20 cellular contexts compared by ENCODE assay signal in the genomic region with DNA sequence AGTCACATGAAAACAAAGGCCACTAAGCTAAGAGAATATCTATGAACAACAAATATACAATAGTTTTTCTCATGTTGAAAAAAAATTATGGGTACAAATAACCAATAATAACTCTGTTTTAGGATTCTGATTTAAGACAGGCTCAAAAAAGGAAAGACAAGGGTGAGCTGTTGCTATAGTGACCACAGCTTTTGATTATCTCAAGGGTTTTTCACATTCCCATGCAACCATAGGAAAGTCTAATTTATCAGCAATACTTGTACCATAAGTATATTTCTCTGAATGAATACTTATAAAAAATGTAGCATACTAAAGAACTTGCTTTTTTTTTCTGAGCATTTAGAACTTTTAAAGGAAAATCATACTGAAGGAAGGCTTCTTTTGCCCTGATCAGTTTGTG.
DNase-seq lines count a peak whose midpoint lies in the region; ATAC-seq and TF ChIP-seq lines count a peak whose summit lies in the region.
"Had no signal": no experiment of that assay in that cellular context is flagged by ENCODE, and none has a peak within 500 bp of the region (broad histone marks: within the 10 kb centered on the region; RNA-seq: fewer than 3 reads in every experiment).

No MANE protein-coding gene starts in this region.

- H3K4me3 Mint-ChIP-seq in MCF 10A (ENCODE audit: unreplicated experiment), result no peak overlapping the region
- H3K4me3 Mint-ChIP-seq in neural progenitor cell, result no peak overlapping the region
- H3K4me3 Mint-ChIP-seq in stimulated activated naive CD8-positive, alpha-beta T cell treated with anti-CD3 and anti-CD28 coated beads, Interleukin-15, amount 100 ng/mL, for 72 hours, result no peak overlapping the region
- H3K4me3 Mint-ChIP-seq: CD4-positive, CD25-positive, alpha-beta regulatory T cell had no signal

- H3K4me1 ChIP-seq in mammary epithelial cell (ENCODE audit: insufficient read depth, low read length) (peaks cover 11% of the 10 kb centered on the region), neural progenitor cell (peaks cover 32% of the 10 kb centered on the region), right atrium auricular region (peaks cover 0 to 52% of the 10 kb centered on the region in 2 donors)

- no peak overlapping the region for H2AFZ ChIP-seq in mammary epithelial cell (ENCODE audit: low read depth, low read length)
- no peak overlapping the region for H2AFZ ChIP-seq in neural progenitor cell (replicated peaks)

- POLR2A ChIA-PET in MCF 10A (lab: Yijun Ruan, JAX), result interaction anchor here (1.1 kb wide), 1 partner anchor 18 kb away, joined by 4 read pairs; no protein-coding TSS in a partner anchor

- H3K79me2 ChIP-seq in mammary epithelial cell (ENCODE audit: insufficient read depth, low read length), result peaks cover 13% of the 10 kb centered on the region
- peaks cover 36% of the 10 kb centered on the region for H3K79me2 ChIP-seq in neural progenitor cell (ENCODE audit: low read depth)

- H3K27me3 Mint-ChIP-seq in MCF 10A (ENCODE audit: insufficient read depth, unreplicated experiment), result no peaks in the 10 kb centered on the region
- no peaks in the 10 kb centered on the region for H3K27me3 Mint-ChIP-seq in neural progenitor cell (ENCODE audit: insufficient read depth, low read depth)
- no peaks in the 10 kb centered on the region for H3K27me3 Mint-ChIP-seq in stimulated activated naive CD8-positive, alpha-beta T cell treated with anti-CD3 and anti-CD28 coated beads, Interleukin-15, amount 100 ng/mL, for 72 hours
- H3K27me3 Mint-ChIP-seq: CD4-positive, CD25-positive, alpha-beta regulatory T cell had no signal

- H3K9me3 Mint-ChIP-seq in MCF 10A (ENCODE audit: unreplicated experiment) (no peaks in the 10 kb centered on the region), neural progenitor cell (no peaks in the 10 kb centered on the region)
- H3K9me3 Mint-ChIP-seq in stimulated activated naive CD8-positive, alpha-beta T cell treated with anti-CD3 and anti-CD28 coated beads, Interleukin-15, amount 100 ng/mL, for 72 hours, result no peaks in the 10 kb centered on the region
- H3K9me3 Mint-ChIP-seq: CD4-positive, CD25-positive, alpha-beta regulatory T cell had no signal

- no peaks in the 10 kb centered on the region for H4K20me1 ChIP-seq in mammary epithelial cell (ENCODE audit: insufficient read depth, low read length)
- peaks cover 20% of the 10 kb centered on the region for H4K20me1 ChIP-seq in neural progenitor cell (ENCODE audit: low read depth)

- H3K4me1 Mint-ChIP-seq in MCF 10A (ENCODE audit: insufficient read depth, unreplicated experiment) (peaks cover 20% of the 10 kb centered on the region), neural progenitor cell (peaks cover 48% of the 10 kb centered on the region)
- H3K4me1 Mint-ChIP-seq in stimulated activated naive CD8-positive, alpha-beta T cell treated with anti-CD3 and anti-CD28 coated beads, Interleukin-15, amount 100 ng/mL, for 72 hours, result peaks cover 4% of the 10 kb centered on the region

- no peak for ATAC-seq in stimulated activated naive CD8-positive, alpha-beta T cell treated with anti-CD3 and anti-CD28 coated beads, Interleukin-15, amount 100 ng/mL, for 72 hours
- no peak for ATAC-seq in HG02759 (IDR thresholded peaks at IDR 0.05; ENCODE audit: unreplicated experiment)
- ATAC-seq in HG02798 (IDR thresholded peaks at IDR 0.05; ENCODE audit: poor library complexity, unreplicated experiment), result no peak

- H3K9me3 ChIP-seq in mammary epithelial cell (replicated peaks; ENCODE audit: insufficient read depth, low read length), result no peaks in the 10 kb centered on the region
- no peaks in the 10 kb centered on the region for H3K9me3 ChIP-seq in neural progenitor cell (ENCODE audit: low read depth)
- no peaks in the 10 kb centered on the region for H3K9me3 ChIP-seq in right atrium auricular region
- H3K9me3 ChIP-seq: BE2C had no signal

- in situ Hi-C loops in mammary epithelial cell (cut with MboI; ENCODE audit: low sequenced_read_pairs in 2 of 2), result loop anchor here in 1 of 2 donors (25.0 kb wide), 1 partner anchor 115 kb away; no protein-coding TSS in a partner anchor

- H3K4me3 ChIP-seq in mammary epithelial cell (replicated peaks in 1 of 3; ENCODE audit: insufficient read depth in 1 of 3, low read depth in 2 of 3, low read length in 3 of 3) (no peak overlapping the region), coronary artery (no peak overlapping the region), neural progenitor cell (no peak overlapping the region), right atrium auricular region (no peak overlapping the region)

- no peak for DNase-seq in MCF 10A (ENCODE audit: unreplicated experiment)
- DNase-seq in mammary epithelial cell, result no peak
- DNase-seq in coronary artery (ENCODE audit: low spot score), result no peak
- no peak for DNase-seq in neural progenitor cell (ENCODE audit: low spot score)
- DNase-seq in stimulated activated naive CD8-positive, alpha-beta T cell treated with anti-CD3 and anti-CD28 coated beads, Interleukin-15, amount 100 ng/mL, for 72 hours, result no peak
- DNase-seq in right atrium auricular region (ENCODE audit: low spot score), result no peak
- DNase-seq: 8988T; BE2C; CD4-positive, CD25-positive, alpha-beta regulatory T cell; COR-L47; DMS 273 treated with DMSO at 0.1 percent for 48 hours; DND-41; IMR-90; Karpas-422; MM.1S; NCI-H1092; NCI-H2081 treated with DMSO at 0.1 percent for 48 hours; Right ventricle myocardium superior had no signal

- H3K27ac ChIP-seq in mammary epithelial cell (ENCODE audit: insufficient read depth, low read depth, low read length) (no peak overlapping the region), coronary artery (peak overlapping the region; percentile 12 to 68), neural progenitor cell (no peak overlapping the region), right atrium auricular region (peak overlapping the region in 1 of 2 donors; percentile 43)

- H3K4me2 ChIP-seq in mammary epithelial cell (ENCODE audit: insufficient read depth, low read depth, low read length) (no peak overlapping the region), neural progenitor cell (peak overlapping the region; percentile 57)

- H3K27me3 ChIP-seq in mammary epithelial cell (ENCODE audit: insufficient read depth, low read length), result no peaks in the 10 kb centered on the region
- no peaks in the 10 kb centered on the region for H3K27me3 ChIP-seq in neural progenitor cell
- H3K27me3 ChIP-seq in right atrium auricular region, result no peaks in the 10 kb centered on the region
- H3K27me3 ChIP-seq: BE2C had no signal

- H3K27ac Mint-ChIP-seq in MCF 10A (ENCODE audit: low read depth, unreplicated experiment) (peak overlapping the region; percentile 52), neural progenitor cell (peak overlapping the region; percentile 70)
- no peak overlapping the region for H3K27ac Mint-ChIP-seq in stimulated activated naive CD8-positive, alpha-beta T cell treated with anti-CD3 and anti-CD28 coated beads, Interleukin-15, amount 100 ng/mL, for 72 hours

- no peaks in the 10 kb centered on the region for H3K36me3 ChIP-seq in mammary epithelial cell (ENCODE audit: insufficient read depth, low read length)
- H3K36me3 ChIP-seq in neural progenitor cell, result no peaks in the 10 kb centered on the region
- no peaks in the 10 kb centered on the region for H3K36me3 ChIP-seq in right atrium auricular region

- intact Hi-C loops in MCF 10A (cut with micrococcal nuclease), result no loop called here
- intact Hi-C loops in mammary epithelial cell (cut with micrococcal nuclease), result no loop called here

- H3K36me3 Mint-ChIP-seq in MCF 10A (ENCODE audit: insufficient read depth, unreplicated experiment) (peaks cover 14% of the 10 kb centered on the region), neural progenitor cell (peaks cover 7% of the 10 kb centered on the region)

- dilution Hi-C loops in mammary epithelial cell (cut with HindIII; ENCODE audit: low sequenced_read_pairs), result no loop called here

- no TSS peak for BruUV-seq in MCF 10A (replicated peaks; lab: Mats Ljungman, UMichigan)
- no TSS peak for BruUV-seq in mammary epithelial cell (replicated peaks; lab: Mats Ljungman, UMichigan)

- H3K9ac ChIP-seq in mammary epithelial cell (ENCODE audit: insufficient read depth, low read length), result no peak overlapping the region
- no peak overlapping the region for H3K9ac ChIP-seq in neural progenitor cell

- CTCF ChIA-PET in MCF 10A (lab: Yijun Ruan, JAX), result interaction anchor here (1.0 kb wide), 2 partner anchors 17 to 468 kb away, joined by 4 to 5 read pairs; no protein-coding TSS in a partner anchor
- CTCF ChIA-PET in mammary epithelial cell (lab: Charles Lee; ENCODE audit: low non-redundant PET), result no interaction called here

- TF ChIP-seq CTCF in MCF 10A (IDR thresholded peaks at IDR 0.05; ENCODE audit: unreplicated experiment), result no peak
- TF ChIP-seq CTCF in mammary epithelial cell (conservative IDR thresholded peaks at IDR 0.05 in 1 of 2, IDR thresholded peaks at IDR 0.05 in 1 of 2; ENCODE audit: extremely low read depth in 1 of 2, insufficient read depth in 1 of 2, low read depth in 1 of 2, low read length in 2 of 2), result no peak
- no peak for TF ChIP-seq CTCF in coronary artery (IDR thresholded peaks at IDR 0.05)
- TF ChIP-seq CTCF in neural progenitor cell (IDR thresholded peaks at IDR 0.05), result no peak
- TF ChIP-seq CTCF in right atrium auricular region (IDR thresholded peaks at IDR 0.05), result no peak

- H3F3A ChIP-seq in neural progenitor cell (ENCODE audit: low read depth), result peaks cover 12% of the 10 kb centered on the region

Comparison
In these comparisons a context has a peak if more than half of its experiments do, and no peak if none do; other contexts are left out.
1. H3K27ac Mint-ChIP-seq: peak in MCF 10A (single experiment) and neural progenitor cell (single experiment); none in stimulated activated naive CD8-positive, alpha-beta T cell treated with anti-CD3 and anti-CD28 coated beads, Interleukin-15, amount 100 ng/mL, for 72 hours (0 of 2).
2. H3K27ac ChIP-seq: peak in coronary artery (2 of 2); none in mammary epithelial cell (single experiment) and neural progenitor cell (single experiment).